Comparison of ENCODE assay signal across 18 cellular contexts in the genomic region with DNA sequence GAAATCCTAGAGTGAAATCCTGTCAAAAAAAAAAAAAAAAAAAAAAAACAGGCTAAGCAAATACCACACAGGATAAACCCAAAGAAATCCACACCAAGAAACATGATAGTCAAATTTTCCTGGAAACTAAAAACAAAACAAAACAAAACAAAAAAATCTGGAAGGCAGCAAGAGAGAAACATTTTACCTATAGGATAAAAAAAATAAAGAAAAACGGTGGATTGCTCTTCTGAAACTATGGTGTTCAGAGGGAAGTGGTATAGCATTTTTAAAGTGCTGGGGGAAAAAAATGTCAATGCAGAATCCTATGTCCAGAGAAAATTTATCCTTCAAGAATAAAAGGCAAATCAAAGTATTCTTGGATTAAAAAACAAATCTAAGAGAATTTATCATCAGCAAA.
"Had no signal": no experiment of that assay in that cellular context is flagged by ENCODE, and none has a peak within 500 bp of the region (broad histone marks: within the 10 kb centered on the region; RNA-seq: fewer than 3 reads in every experiment).

No MANE protein-coding gene starts in this region.

- H3K9me3 Mint-ChIP-seq: stimulated activated effector memory CD8-positive, alpha-beta T cell treated with anti-CD3 and anti-CD28 coated beads, Interleukin-12 subunit alpha, Interleukin-12 subunit beta, amount 100 ng/mL, for 72 hours; type B pancreatic cell had no signal

- ATAC-seq: esophagus mucosa; gastrocnemius medialis; left ventricle myocardium superior; lower lobe of right lung; naive thymus-derived CD8-positive, alpha-beta T cell; stimulated activated effector memory CD8-positive, alpha-beta T cell treated with anti-CD3 and anti-CD28 coated beads, Interleukin-12 subunit alpha, Interleukin-12 subunit beta, amount 100 ng/mL, for 72 hours; stimulated activated naive CD8-positive, alpha-beta T cell treated with anti-CD3 and anti-CD28 coated beads, Interleukin-15, Interleukin-2, amounts not matched to agents 100 U/mL and 50 U/mL, for 24 hours had no signal

- H3K27me3 Mint-ChIP-seq: type B pancreatic cell had no signal

- H3K4me1 Mint-ChIP-seq: stimulated activated effector memory CD8-positive, alpha-beta T cell treated with anti-CD3 and anti-CD28 coated beads, Interleukin-12 subunit alpha, Interleukin-12 subunit beta, amount 100 ng/mL, for 72 hours had no signal

- DNase-seq: dermis blood vessel endothelial cell; effector memory CD4-positive, alpha-beta T cell; foreskin fibroblast; gastrocnemius medialis; left ventricle myocardium superior; lower lobe of right lung; naive thymus-derived CD8-positive, alpha-beta T cell; nephron progenitor cell; nucleus accumbens; stimulated activated CD4-positive, alpha-beta T cell treated with anti-CD3 and anti-CD28 coated beads, Interleukin-2, amount 100 ng/mL, for 24 hours; stimulated activated CD4-positive, alpha-beta T cell treated with anti-CD3 and anti-CD28 coated beads, Interleukin-4, amount 100 ng/mL, for 24 hours; stimulated activated naive CD8-positive, alpha-beta T cell treated with anti-CD3 and anti-CD28 coated beads, Interleukin-15, Interleukin-2, amounts not matched to agents 100 U/mL and 50 U/mL, for 24 hours; substantia nigra; testis had no signal

- H3K4me3 Mint-ChIP-seq: naive thymus-derived CD8-positive, alpha-beta T cell; nephron progenitor cell; stimulated activated effector memory CD8-positive, alpha-beta T cell treated with anti-CD3 and anti-CD28 coated beads, Interleukin-12 subunit alpha, Interleukin-12 subunit beta, amount 100 ng/mL, for 72 hours; type B pancreatic cell had no signal

- H3K36me3 Mint-ChIP-seq: stimulated activated effector memory CD8-positive, alpha-beta T cell treated with anti-CD3 and anti-CD28 coated beads, Interleukin-12 subunit alpha, Interleukin-12 subunit beta, amount 100 ng/mL, for 72 hours; type B pancreatic cell had no signal

- FAIRE-seq: keratinocyte had no signal

- H3K27ac Mint-ChIP-seq: nephron progenitor cell; stimulated activated effector memory CD8-positive, alpha-beta T cell treated with anti-CD3 and anti-CD28 coated beads, Interleukin-12 subunit alpha, Interleukin-12 subunit beta, amount 100 ng/mL, for 72 hours; type B pancreatic cell had no signal
